1 cellular context compared by ENCODE assay signal in genomic region chr11:12071574-12071973, GRCh38.
TF ChIP-seq lines count a peak whose summit lies in the region.

No MANE protein-coding gene starts in this region.

TF ChIP-seq in IMR-90, 13 proteins besides CTCF, POLR2A, EP300 and RAD21 (continued from another document):
- TF ChIP-seq, protein P1, sequence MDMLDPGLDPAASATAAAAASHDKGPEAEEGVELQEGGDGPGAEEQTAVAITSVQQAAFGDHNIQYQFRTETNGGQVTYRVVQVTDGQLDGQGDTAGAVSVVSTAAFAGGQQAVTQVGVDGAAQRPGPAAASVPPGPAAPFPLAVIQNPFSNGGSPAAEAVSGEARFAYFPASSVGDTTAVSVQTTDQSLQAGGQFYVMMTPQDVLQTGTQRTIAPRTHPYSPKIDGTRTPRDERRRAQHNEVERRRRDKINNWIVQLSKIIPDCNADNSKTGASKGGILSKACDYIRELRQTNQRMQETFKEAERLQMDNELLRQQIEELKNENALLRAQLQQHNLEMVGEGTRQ (IDR thresholded peaks at IDR 0.05; ENCODE audit: low read depth, low read length), result no peak
- TF ChIP-seq SMC3 (IDR thresholded peaks at IDR 0.05; ENCODE audit: low read depth, low read length), result no peak
- no peak for TF ChIP-seq NFE2L2 (IDR thresholded peaks at IDR 0.05; ENCODE audit: low read depth, low read length)
- no peak for TF ChIP-seq MXI1 (IDR thresholded peaks at IDR 0.05; ENCODE audit: borderline replicate concordance, low read depth, low read length)
- TF ChIP-seq BHLHE40 (IDR thresholded peaks at IDR 0.05; ENCODE audit: low read depth, low read length), result no peak
- no peak for TF ChIP-seq MAZ (IDR thresholded peaks at IDR 0.05; ENCODE audit: borderline replicate concordance, low read depth, low read length)
- TF ChIP-seq RCOR1 (IDR thresholded peaks at IDR 0.05; ENCODE audit: insufficient replicate concordance, low read length), result no peak
- TF ChIP-seq FOS (IDR thresholded peaks at IDR 0.05; ENCODE audit: low read depth, low read length), result no peak
TF ChIP-seq in IMR-90: peak in this region for 0.
